23 cellular contexts compared by ENCODE assay signal in genomic region chr20:20446001-20446400, GRCh38.
DNase-seq lines count a peak whose midpoint lies in the region; ATAC-seq, FAIRE-seq and TF ChIP-seq lines count a peak whose summit lies in the region.
"Had no signal": no experiment of that assay in that cellular context is flagged by ENCODE, and none has a peak within 500 bp of the region (broad histone marks: within the 10 kb centered on the region; RNA-seq: fewer than 3 reads in every experiment).

No MANE protein-coding gene starts in this region.

- H3K4me3 ChIP-seq in GM12878 = no peak overlapping the region
- H3K4me3 ChIP-seq: A549; BLaER1 treated with 17β-estradiol and CSF1 and Interleukin-3, amounts not matched to agents 10 nM and 100 nM; GM23338 had no signal

- in situ Hi-C loops in GM12878 (cut with MboI) = no loop called here

- intact Hi-C loops in GM12878 (cut with micrococcal nuclease; ENCODE audit: unreplicated experiment) = loop anchor here (10.0 kb wide), 1 partner anchor 119 kb away; no protein-coding TSS in a partner anchor
- intact Hi-C loops in activated CD4-positive, alpha-beta T cell treated with anti-CD3 and anti-CD28 coated beads for 36 hours (cut with DNase I, micrococcal nuclease) = no loop called here

- H3K9me3 Mint-ChIP-seq in activated CD4-positive, alpha-beta T cell treated with anti-CD3 and anti-CD28 coated beads for 36 hours (ENCODE audit: low read depth) = no peaks in the 10 kb centered on the region
- H3K9me3 Mint-ChIP-seq: CD14-positive monocyte; CD4-positive, alpha-beta memory T cell; GM23338; H9 had no signal

- no peak for TF ChIP-seq RAD21 in GM12878 (IDR thresholded peaks at IDR 0.05; ENCODE audit: insufficient read depth, low read depth, low read length)

- POLR2A ChIA-PET in GM12878 (lab: Charles Lee) = interaction anchor here (0.7 to 1.0 kb wide), 3 partner anchors 13 to 157 kb away, joined by 3 to 4 read pairs (median 3); no protein-coding TSS in a partner anchor
- POLR2A ChIA-PET in activated CD4-positive, alpha-beta T cell treated with anti-CD3 and anti-CD28 coated beads for 36 hours (lab: Charles Lee) = no interaction called here

- peak overlapping the region; percentile 31; the same call in 1 of the 2 replicates for H3K27ac ChIP-seq in GM12878 (ENCODE audit: control insufficient read depth, insufficient read depth)
- H3K27ac ChIP-seq: A549; BLaER1 treated with 17β-estradiol and CSF1 and Interleukin-3, amounts not matched to agents 10 nM and 100 nM had no signal

- TF ChIP-seq CTCF in GM12878 (IDR thresholded peaks at IDR 0.05 in 2 of 3, conservative IDR thresholded peaks at IDR 0.05 in 1 of 3; ENCODE audit: control insufficient read depth in 2 of 3, extremely low read depth in 1 of 3, insufficient read depth in 1 of 3, low read depth in 3 of 3, low read length in 3 of 3) = no peak

- ATAC-seq in GM12878 (peak; percentile 77), GM21423 (IDR thresholded peaks at IDR 0.05; ENCODE audit: unreplicated experiment) (no peak)
- no peak for ATAC-seq in activated CD4-positive, alpha-beta T cell treated with anti-CD3 and anti-CD28 coated beads for 36 hours
- ATAC-seq: A549, GM23338, HCT116 had no signal

- FAIRE-seq in GM19239 (lab: Jason Lieb, UNC) = peak; percentile 37
- no peak for FAIRE-seq in GM12878 (lab: Jason Lieb, UNC)
- FAIRE-seq: A549, G401.6 had no signal

- H4K20me1 ChIP-seq in GM12878 (ENCODE audit: control insufficient read depth, insufficient read depth) = no peaks in the 10 kb centered on the region
- H4K20me1 ChIP-seq: BLaER1 treated with 17β-estradiol and CSF1 and Interleukin-3, amounts not matched to agents 10 nM and 100 nM had no signal

- no peaks in the 10 kb centered on the region for H3K27me3 ChIP-seq in GM12878 (replicated peaks in 1 of 2; ENCODE audit: control insufficient read depth in 2 of 2, insufficient read depth in 2 of 2, low read length in 1 of 2)
- H3K27me3 ChIP-seq: BE2C; BLaER1 treated with 17β-estradiol and CSF1 and Interleukin-3, amounts not matched to agents 10 nM and 100 nM had no signal

- no peak overlapping the region for H3K4me3 Mint-ChIP-seq in activated CD4-positive, alpha-beta T cell treated with anti-CD3 and anti-CD28 coated beads for 36 hours
- H3K4me3 Mint-ChIP-seq: CD14-positive monocyte; CD4-positive, alpha-beta memory T cell; GM23338; H9 had no signal

- H3K4me2 ChIP-seq in GM12878 (ENCODE audit: control insufficient read depth, insufficient read depth) = no peak overlapping the region
- H3K4me2 ChIP-seq: A549, GM23338 had no signal

- no peak for TF ChIP-seq POLR2A in GM12878 (IDR thresholded peaks at IDR 0.05; ENCODE audit: low read depth, low read length)

- TF ChIP-seq EP300 in GM12878 (IDR thresholded peaks at IDR 0.05; ENCODE audit: borderline replicate concordance in 1 of 2, control insufficient read depth in 1 of 2, low read depth in 2 of 2, low read length in 2 of 2) = 0 out of 4 replicates have a peak, but pooled peaks of 1 of the 2 experiments have one; percentile 29

- peaks cover 4% of the 10 kb centered on the region for H3K4me1 Mint-ChIP-seq in activated CD4-positive, alpha-beta T cell treated with anti-CD3 and anti-CD28 coated beads for 36 hours
- H3K4me1 Mint-ChIP-seq: CD4-positive, alpha-beta memory T cell had no signal

- no TSS peak for BruUV-seq in GM12878 (replicated peaks; lab: Mats Ljungman, UMichigan)

- H3K36me3 ChIP-seq in GM12878 (ENCODE audit: control insufficient read depth in 2 of 2, insufficient read depth in 2 of 2, low read length in 1 of 2) = no peaks in the 10 kb centered on the region
- H3K36me3 ChIP-seq: BE2C; BLaER1 treated with 17β-estradiol and CSF1 and Interleukin-3, amounts not matched to agents 10 nM and 100 nM had no signal

- DNase-seq in CD1c-positive myeloid dendritic cell (ENCODE audit: extremely low spot score) (peak; percentile 7), GM19239 (ENCODE audit: insufficient read length, low spot score) (no peak), MV-4-11 (lab: John Stamatoyannopoulos, UW) (peak; percentile 50), GM12878 (ENCODE audit: low read depth, low spot score) (no peak), NCI-H82 (lab: John Stamatoyannopoulos, UW) (no peak)
- DNase-seq in activated CD4-positive, alpha-beta T cell treated with anti-CD3 and anti-CD28 coated beads for 36 hours = no peak
- DNase-seq: 8988T; ACHN; AML-193; BE2C; Calu3; CD4-positive, alpha-beta memory T cell; COR-L47; DMS53; DND-41; H9 had no signal

- no peaks in the 10 kb centered on the region for H3K79me2 ChIP-seq in GM12878 (ENCODE audit: control insufficient read depth, insufficient read depth, low read length)

- SMC1A ChIA-PET in GM12878 (lab: Charles Lee; ENCODE audit: uncharacterized antibody, unreplicated experiment) = interaction anchor here (0.7 to 13.7 kb wide), 8 partner anchors 8 to 160 kb away, joined by 3 to 163 read pairs (median 3); no protein-coding TSS in a partner anchor

- H3K9ac ChIP-seq in GM12878 (ENCODE audit: control insufficient read depth, insufficient read depth, low read length) = no peak overlapping the region
- H3K9ac ChIP-seq: BLaER1 treated with 17β-estradiol and CSF1 and Interleukin-3, amounts not matched to agents 10 nM and 100 nM had no signal

- CTCF ChIA-PET in GM12878 (lab: Yijun Ruan, JAX) = no interaction called here
- CTCF ChIA-PET in activated CD4-positive, alpha-beta T cell treated with anti-CD3 and anti-CD28 coated beads for 36 hours (lab: Charles Lee) = no interaction called here

- no peaks in the 10 kb centered on the region for H3K27me3 Mint-ChIP-seq in activated CD4-positive, alpha-beta T cell treated with anti-CD3 and anti-CD28 coated beads for 36 hours
- H3K27me3 Mint-ChIP-seq: CD4-positive, alpha-beta memory T cell had no signal

- peaks cover 2% of the 10 kb centered on the region for H3K36me3 Mint-ChIP-seq in activated CD4-positive, alpha-beta T cell treated with anti-CD3 and anti-CD28 coated beads for 36 hours (ENCODE audit: low read depth)

- no peaks in the 10 kb centered on the region for H3K9me3 ChIP-seq in GM12878 (replicated peaks; ENCODE audit: control insufficient read depth, insufficient read depth, low read length)
- H3K9me3 ChIP-seq: A549; BE2C; BLaER1 treated with 17β-estradiol and CSF1 and Interleukin-3, amounts not matched to agents 10 nM and 100 nM had no signal

- RAD21 ChIA-PET in GM12878 (lab: Charles Lee; ENCODE audit: unreplicated experiment) = interaction anchor here (0.7 to 1.3 kb wide), 4 partner anchors 12 to 53 kb away, joined by 3 to 4 read pairs (median 4); no protein-coding TSS in a partner anchor

- H2AFZ ChIP-seq in GM12878 (ENCODE audit: control insufficient read depth, low read depth, low read length) = no peak overlapping the region
- H2AFZ ChIP-seq: GM23338 had no signal

- H3K27ac Mint-ChIP-seq in activated CD4-positive, alpha-beta T cell treated with anti-CD3 and anti-CD28 coated beads for 36 hours = no peak overlapping the region
- H3K27ac Mint-ChIP-seq: GM23338, H9 had no signal

- H3K4me1 ChIP-seq in GM12878 (ENCODE audit: control insufficient read depth, insufficient read depth, low read length) = peaks cover 13% of the 10 kb centered on the region
- H3K4me1 ChIP-seq: A549 had no signal

TF ChIP-seq in GM12878, 131 proteins besides CTCF, POLR2A, EP300 and RAD21 (continues in another document):
- no peak for TF ChIP-seq RB1 (IDR thresholded peaks at IDR 0.05; ENCODE audit: borderline replicate concordance)
- TF ChIP-seq RUNX3 (IDR thresholded peaks at IDR 0.05; ENCODE audit: low read length) = 0 out of 2 replicates have a peak, but pooled peaks have one; percentile 19
- TF ChIP-seq PML (IDR thresholded peaks at IDR 0.05; ENCODE audit: low read length) = no peak
- peak; percentile 45 for TF ChIP-seq ATF7 (IDR thresholded peaks at IDR 0.05; ENCODE audit: low read depth)
- 0 out of 2 replicates have a peak, but pooled peaks have one; percentile 36 for TF ChIP-seq NR2F1 (conservative IDR thresholded peaks at IDR 0.05)
- TF ChIP-seq SUZ12 (IDR thresholded peaks at IDR 0.05; ENCODE audit: unreplicated experiment) = no peak
- TF ChIP-seq MTA2 (IDR thresholded peaks at IDR 0.05; ENCODE audit: low read depth) = peak; percentile 67; the same call in 1 of the 2 replicates
- TF ChIP-seq HSF1 (IDR thresholded peaks at IDR 0.05; ENCODE audit: low read depth, low read length) = no peak
- TF ChIP-seq, protein P1, sequence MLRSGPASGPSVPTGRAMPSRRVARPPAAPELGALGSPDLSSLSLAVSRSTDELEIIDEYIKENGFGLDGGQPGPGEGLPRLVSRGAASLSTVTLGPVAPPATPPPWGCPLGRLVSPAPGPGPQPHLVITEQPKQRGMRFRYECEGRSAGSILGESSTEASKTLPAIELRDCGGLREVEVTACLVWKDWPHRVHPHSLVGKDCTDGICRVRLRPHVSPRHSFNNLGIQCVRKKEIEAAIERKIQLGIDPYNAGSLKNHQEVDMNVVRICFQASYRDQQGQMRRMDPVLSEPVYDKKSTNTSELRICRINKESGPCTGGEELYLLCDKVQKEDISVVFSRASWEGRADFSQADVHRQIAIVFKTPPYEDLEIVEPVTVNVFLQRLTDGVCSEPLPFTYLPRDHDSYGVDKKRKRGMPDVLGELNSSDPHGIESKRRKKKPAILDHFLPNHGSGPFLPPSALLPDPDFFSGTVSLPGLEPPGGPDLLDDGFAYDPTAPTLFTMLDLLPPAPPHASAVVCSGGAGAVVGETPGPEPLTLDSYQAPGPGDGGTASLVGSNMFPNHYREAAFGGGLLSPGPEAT (IDR thresholded peaks at IDR 0.05; ENCODE audit: low read depth) = peak; percentile 44; the same call in 1 of the 2 replicates
- no peak for TF ChIP-seq MXI1 (IDR thresholded peaks at IDR 0.05; ENCODE audit: low read depth, low read length)

Comparison
In these comparisons a context has a peak if more than half of its experiments do, and no peak if none do; other contexts are left out.
1. DNase-seq: peak in CD1c-positive myeloid dendritic cell (single experiment) and MV-4-11 (single experiment); none in GM19239 (single experiment), GM12878 (single experiment), NCI-H82 (single experiment) and activated CD4-positive, alpha-beta T cell treated with anti-CD3 and anti-CD28 coated beads for 36 hours (single experiment).